8 cellular contexts compared by ENCODE assay signal in genomic region chr4:78749972-78750727, GRCh38. TPM values are rescaled to one million over a fixed set of nuclear protein-coding genes. Genes with fewer than 3 reads are reported as not detected.
DNase-seq lines count a peak whose midpoint lies in the region; ATAC-seq and TF ChIP-seq lines count a peak whose summit lies in the region.

No MANE protein-coding gene starts in this region.

- H3K36me3 Mint-ChIP-seq in IgD-negative memory B cell = peaks cover 1% of the 10 kb centered on the region
- no peaks in the 10 kb centered on the region for H3K36me3 Mint-ChIP-seq in activated T-cell treated with anti-CD3 and anti-CD28 coated beads, Interleukin-2, amount 50 U/mL, for 72 hours (ENCODE audit: insufficient read depth in 2 of 2)
- H3K36me3 Mint-ChIP-seq in activated CD8-positive, alpha-beta memory T cell treated with anti-CD3 and anti-CD28 coated beads, Interleukin-2, amount 10 ng/mL, durations not matched to agents 7 days and 5 days = no peaks in the 10 kb centered on the region

- WGBS in heart right ventricle, 2 donors = 20 to 21% methylated on average over 2 of the region's 2 CpGs

- intact Hi-C loops in heart right ventricle (cut with DNase I) = loop anchor here in 1 of 10 donors (10.0 kb wide), 1 partner anchor 55 kb away; no protein-coding TSS in a partner anchor

- H3K4me1 Mint-ChIP-seq in IgD-negative memory B cell = peaks cover 34 to 55% (median 46%) of the 10 kb centered on the region in 3 donors
- peaks cover 5% of the 10 kb centered on the region for H3K4me1 Mint-ChIP-seq in activated T-cell treated with anti-CD3 and anti-CD28 coated beads, Interleukin-2, amount 50 U/mL, for 72 hours (ENCODE audit: low read depth)
- peaks cover 7% of the 10 kb centered on the region for H3K4me1 Mint-ChIP-seq in activated CD8-positive, alpha-beta memory T cell treated with anti-CD3 and anti-CD28 coated beads, Interleukin-2, amount 10 ng/mL, durations not matched to agents 7 days and 5 days

- CTCF ChIA-PET in activated CD8-positive, alpha-beta memory T cell treated with anti-CD3 and anti-CD28 coated beads, Interleukin-2, amount 10 ng/mL, durations not matched to agents 7 days and 5 days (lab: Charles Lee) = no interaction called here

- peaks cover 0 to 7% (median 0%) of the 10 kb centered on the region in 11 donors for H3K9me3 ChIP-seq in heart right ventricle

- peak; percentile 87 for DNase-seq in GM12865 (ENCODE audit: low read depth)
- DNase-seq in heart right ventricle = no peak
- DNase-seq in A172 (ENCODE audit: low spot score) = no peak
- no peak for DNase-seq in activated T-cell treated with anti-CD3 and anti-CD28 coated beads, Interleukin-2, amount 50 U/mL, for 72 hours
- no peak for DNase-seq in activated CD8-positive, alpha-beta memory T cell treated with anti-CD3 and anti-CD28 coated beads, Interleukin-2, amount 10 ng/mL, durations not matched to agents 7 days and 5 days

- no peaks in the 10 kb centered on the region for H3K9me3 Mint-ChIP-seq in IgD-negative memory B cell
- H3K9me3 Mint-ChIP-seq in activated T-cell treated with anti-CD3 and anti-CD28 coated beads, Interleukin-2, amount 50 U/mL, for 72 hours = no peaks in the 10 kb centered on the region
- H3K9me3 Mint-ChIP-seq in activated CD8-positive, alpha-beta memory T cell treated with anti-CD3 and anti-CD28 coated beads, Interleukin-2, amount 10 ng/mL, durations not matched to agents 7 days and 5 days (ENCODE audit: low read depth) = no peaks in the 10 kb centered on the region

- peak overlapping the region in 8 of 10 donors; percentile 1 to 77 (median 40) for H3K27ac ChIP-seq in heart right ventricle

- peak; percentile 86 for ATAC-seq in GM21619 (IDR thresholded peaks at IDR 0.05; ENCODE audit: unreplicated experiment)
- ATAC-seq in heart right ventricle = peak in 7 of 8 donors; percentile 15 to 74 (median 61)
- ATAC-seq in SK-N-SH treated with all-trans-retinoic acid at 6 μM for 48 hours = no peak
- ATAC-seq in activated T-cell treated with anti-CD3 and anti-CD28 coated beads, Interleukin-2, amount 50 U/mL, for 72 hours (replicated peaks in 1 of 2) = no peak
- no peak for ATAC-seq in activated CD8-positive, alpha-beta memory T cell treated with anti-CD3 and anti-CD28 coated beads, Interleukin-2, amount 10 ng/mL, durations not matched to agents 7 days and 5 days

- H3K4me1 ChIP-seq in heart right ventricle = peaks cover 0 to 33% (median 25%) of the 10 kb centered on the region in 9 donors

- peak overlapping the region; percentile 64 to 97 (median 96) for H3K27ac Mint-ChIP-seq in IgD-negative memory B cell
- H3K27ac Mint-ChIP-seq in activated T-cell treated with anti-CD3 and anti-CD28 coated beads, Interleukin-2, amount 50 U/mL, for 72 hours = no peak overlapping the region
- H3K27ac Mint-ChIP-seq in activated CD8-positive, alpha-beta memory T cell treated with anti-CD3 and anti-CD28 coated beads, Interleukin-2, amount 10 ng/mL, durations not matched to agents 7 days and 5 days = no peak overlapping the region

- H3K4me3 ChIP-seq in GM12865 (ENCODE audit: low read depth, low read length) (no peak overlapping the region), heart right ventricle (no peak overlapping the region)

- no peaks in the 10 kb centered on the region for H3K27me3 Mint-ChIP-seq in IgD-negative memory B cell
- H3K27me3 Mint-ChIP-seq in activated T-cell treated with anti-CD3 and anti-CD28 coated beads, Interleukin-2, amount 50 U/mL, for 72 hours (ENCODE audit: low read depth) = no peaks in the 10 kb centered on the region
- peaks cover 3% of the 10 kb centered on the region for H3K27me3 Mint-ChIP-seq in activated CD8-positive, alpha-beta memory T cell treated with anti-CD3 and anti-CD28 coated beads, Interleukin-2, amount 10 ng/mL, durations not matched to agents 7 days and 5 days

- H3K4me3 Mint-ChIP-seq in IgD-negative memory B cell = peak overlapping the region; percentile 22 to 94 (median 44)
- H3K4me3 Mint-ChIP-seq in activated T-cell treated with anti-CD3 and anti-CD28 coated beads, Interleukin-2, amount 50 U/mL, for 72 hours = no peak overlapping the region
- no peak overlapping the region for H3K4me3 Mint-ChIP-seq in activated CD8-positive, alpha-beta memory T cell treated with anti-CD3 and anti-CD28 coated beads, Interleukin-2, amount 10 ng/mL, durations not matched to agents 7 days and 5 days

- no peaks in the 10 kb centered on the region for H3K36me3 ChIP-seq in heart right ventricle

- no peaks in the 10 kb centered on the region for H3K27me3 ChIP-seq in heart right ventricle

- TF ChIP-seq CTCF in GM12865 (IDR thresholded peaks at IDR 0.05; ENCODE audit: insufficient read depth, low read depth, low read length, missing control alignments) (no peak), heart right ventricle (IDR thresholded peaks at IDR 0.05) (no peak)

TF ChIP-seq in SK-N-SH treated with all-trans-retinoic acid at 6 μM for 48 hours, 23 proteins besides CTCF, POLR2A, EP300 and RAD21:
- TF ChIP-seq ZNF70 (CRISPR knock-in tag; IDR thresholded peaks at IDR 0.05) (no peak), GLIS3 (CRISPR knock-in tag; IDR thresholded peaks at IDR 0.05) (no peak)
- TF ChIP-seq, protein P1, sequence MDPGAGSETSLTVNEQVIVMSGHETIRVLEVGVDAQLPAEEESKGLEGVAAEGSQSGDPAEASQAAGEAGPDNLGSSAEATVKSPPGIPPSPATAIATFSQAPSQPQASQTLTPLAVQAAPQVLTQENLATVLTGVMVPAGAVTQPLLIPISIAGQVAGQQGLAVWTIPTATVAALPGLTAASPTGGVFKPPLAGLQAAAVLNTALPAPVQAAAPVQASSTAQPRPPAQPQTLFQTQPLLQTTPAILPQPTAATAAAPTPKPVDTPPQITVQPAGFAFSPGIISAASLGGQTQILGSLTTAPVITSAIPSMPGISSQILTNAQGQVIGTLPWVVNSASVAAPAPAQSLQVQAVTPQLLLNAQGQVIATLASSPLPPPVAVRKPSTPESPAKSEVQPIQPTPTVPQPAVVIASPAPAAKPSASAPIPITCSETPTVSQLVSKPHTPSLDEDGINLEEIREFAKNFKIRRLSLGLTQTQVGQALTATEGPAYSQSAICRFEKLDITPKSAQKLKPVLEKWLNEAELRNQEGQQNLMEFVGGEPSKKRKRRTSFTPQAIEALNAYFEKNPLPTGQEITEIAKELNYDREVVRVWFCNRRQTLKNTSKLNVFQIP (CRISPR knock-in tag; IDR thresholded peaks at IDR 0.05; ENCODE audit: borderline replicate concordance, low read depth) = no peak

RNA-seq across cellular contexts. Expression of gene BMP2K, which starts 26.0 kb away (rescaled TPM):
- 24.1 TPM for polyA plus RNA-seq in IgD-negative memory B cell
- total RNA-seq in heart right ventricle = 10 to 100 TPM; 21.0 to 36.5 (median 29.9) TPM
- polyA plus RNA-seq in heart right ventricle = 1 to 10 TPM; 4.9 to 7.8 TPM
- 16.6 and 19.7 TPM in 2 replicates for total RNA-seq in A172 (2014; rRNA removed; shearing (Covaris generic))
- total RNA-seq in activated T-cell treated with anti-CD3 and anti-CD28 coated beads, Interleukin-2, amount 50 U/mL, for 72 hours = 10 to 100 TPM; 12.4 to 12.8 TPM
- 10 to 100 TPM; 17.8 to 30.5 TPM for total RNA-seq in activated CD8-positive, alpha-beta memory T cell treated with anti-CD3 and anti-CD28 coated beads, Interleukin-2, amount 10 ng/mL, durations not matched to agents 7 days and 5 days

Comparison
In these comparisons a context has a peak if more than half of its experiments do, and no peak if none do; other contexts are left out.
1. ATAC-seq: peak in GM21619 (single experiment) and heart right ventricle (7 of 8); none in SK-N-SH treated with all-trans-retinoic acid at 6 μM for 48 hours (single experiment), activated T-cell treated with anti-CD3 and anti-CD28 coated beads, Interleukin-2, amount 50 U/mL, for 72 hours (0 of 2) and activated CD8-positive, alpha-beta memory T cell treated with anti-CD3 and anti-CD28 coated beads, Interleukin-2, amount 10 ng/mL, durations not matched to agents 7 days and 5 days (single experiment).
2. H3K27ac Mint-ChIP-seq: peak in IgD-negative memory B cell (3 of 3); none in activated T-cell treated with anti-CD3 and anti-CD28 coated beads, Interleukin-2, amount 50 U/mL, for 72 hours (single experiment) and activated CD8-positive, alpha-beta memory T cell treated with anti-CD3 and anti-CD28 coated beads, Interleukin-2, amount 10 ng/mL, durations not matched to agents 7 days and 5 days (single experiment).
3. H3K4me3 Mint-ChIP-seq: peak in IgD-negative memory B cell (4 of 4); none in activated T-cell treated with anti-CD3 and anti-CD28 coated beads, Interleukin-2, amount 50 U/mL, for 72 hours (0 of 2) and activated CD8-positive, alpha-beta memory T cell treated with anti-CD3 and anti-CD28 coated beads, Interleukin-2, amount 10 ng/mL, durations not matched to agents 7 days and 5 days (single experiment).